In the genomic region with DNA sequence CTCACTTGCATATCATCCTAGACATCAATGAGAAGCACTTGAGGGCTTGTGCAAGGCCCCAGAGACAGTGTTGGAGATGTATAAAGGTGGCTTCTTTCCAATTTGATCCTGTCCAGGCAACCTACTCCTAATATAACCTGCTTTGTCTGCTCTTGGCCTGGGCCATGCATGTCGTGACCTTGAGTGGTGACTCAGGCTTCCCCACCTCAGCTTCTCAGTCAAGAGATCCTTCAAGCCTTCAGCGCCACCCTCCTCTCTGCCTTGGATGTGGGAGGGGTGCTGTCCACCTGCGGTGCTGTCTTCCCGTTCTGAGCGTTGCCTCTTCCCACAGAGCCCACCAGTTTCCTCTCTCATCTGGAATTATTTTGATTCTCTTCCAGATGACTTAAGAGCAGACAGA, we compare ENCODE assay signal across 10 cellular contexts. TPM values are rescaled to one million over a fixed set of nuclear protein-coding genes. Genes with fewer than 3 reads are reported as not detected.
"Had no signal": no experiment of that assay in that cellular context is flagged by ENCODE, and none has a peak within 500 bp of the region (broad histone marks: within the 10 kb centered on the region; RNA-seq: fewer than 3 reads in every experiment).

No MANE protein-coding gene starts in this region.

- H3K9ac ChIP-seq: GM23248 had no signal

- H3K27ac ChIP-seq: GM23248, HL-60 had no signal

- H3K36me3 ChIP-seq: HAP-1 had no signal

- H3K9me3 ChIP-seq: HAP-1 had no signal

- DNase-seq: GM23248, GOT3, H7, HFFc6 had no signal

- H3K27ac Mint-ChIP-seq: HFFc6, IgD-negative memory B cell had no signal

- H3K4me1 Mint-ChIP-seq: IgD-negative memory B cell had no signal

- H3K27me3 Mint-ChIP-seq: IgD-negative memory B cell had no signal

- H3K4me3 ChIP-seq: GM23248, HAP-1 had no signal

- H3K4me3 Mint-ChIP-seq: HFFc6, IgD-negative memory B cell had no signal

- ATAC-seq: HCT116, HepG2 had no signal

- H3K4me1 ChIP-seq: HAP-1 had no signal

- FAIRE-seq: HepG2 had no signal

- H3K9me3 Mint-ChIP-seq: HFFc6, IgD-negative memory B cell had no signal

- H2AFZ ChIP-seq: GM23248 had no signal

RNA-seq across cellular contexts. Expression of gene LSMEM1, which starts 6.7 kb away (rescaled TPM):
- total RNA-seq: GM23248, H4 had no signal
